In the genomic region with DNA sequence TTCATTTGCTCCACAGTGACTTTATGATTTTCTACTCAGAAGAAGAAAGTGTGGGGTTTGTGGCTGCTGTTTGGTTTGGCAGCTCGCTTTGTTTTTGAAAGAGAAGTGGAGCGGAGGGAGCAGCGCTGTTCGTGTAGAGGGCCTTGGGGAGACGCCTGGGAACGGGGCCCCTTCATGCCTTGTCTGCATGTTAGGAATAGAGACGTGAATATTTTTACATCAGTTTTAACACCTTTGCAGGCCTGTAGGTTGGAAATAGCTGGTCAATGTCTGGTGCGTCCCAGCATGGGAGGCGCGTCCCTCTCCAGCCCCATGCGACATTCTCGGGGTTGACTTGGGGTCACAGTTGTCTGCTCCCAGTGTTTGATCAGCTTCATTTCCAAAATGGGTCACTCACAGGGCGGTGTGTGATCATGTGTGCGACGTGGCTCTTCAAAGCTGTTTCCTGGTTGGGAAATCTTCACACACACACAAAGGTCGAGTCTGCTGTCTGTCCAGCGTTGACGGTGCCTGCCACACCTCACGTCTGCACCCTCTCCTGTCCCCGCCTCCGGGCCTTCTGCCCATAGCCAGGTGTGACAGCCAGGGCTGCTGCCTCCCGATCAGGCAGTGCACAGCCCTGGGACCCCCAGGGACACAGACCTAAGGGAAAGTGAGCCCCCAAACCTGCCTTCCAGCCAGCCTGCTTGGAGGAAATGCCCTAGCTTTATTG, we compare ENCODE assay signal across 1 cellular context.
TF ChIP-seq lines count a peak whose summit lies in the region.

No MANE protein-coding gene starts in this region.

TF ChIP-seq in HepG2, 621 proteins besides CTCF, POLR2A, EP300 and RAD21 (continued from another document and continues in another):
- no peak for TF ChIP-seq KAT2B (IDR thresholded peaks at IDR 0.05; ENCODE audit: borderline replicate concordance, low read depth, low read length)
- peak; percentile 94 for TF ChIP-seq HDAC2 (CRISPR knock-in tag; IDR thresholded peaks at IDR 0.05)
- TF ChIP-seq SAP130 (CRISPR knock-in tag; IDR thresholded peaks at IDR 0.05; ENCODE audit: low read depth): peak; percentile 89
- no peak for TF ChIP-seq ARID2 (CRISPR knock-in tag; IDR thresholded peaks at IDR 0.05; ENCODE audit: borderline replicate concordance)
- TF ChIP-seq TFDP1 (CRISPR knock-in tag; IDR thresholded peaks at IDR 0.05; ENCODE audit: borderline replicate concordance): peak; percentile 80; the same call in 1 of the 2 replicates
- no peak for TF ChIP-seq ZNF558 (CRISPR knock-in tag; IDR thresholded peaks at IDR 0.05; ENCODE audit: borderline replicate concordance)
- peak; percentile 94 for TF ChIP-seq ZBTB7B (CRISPR knock-in tag; IDR thresholded peaks at IDR 0.05)
- 0 out of 2 replicates have a peak, but pooled peaks have one; percentile 39 for TF ChIP-seq ZNF879 (CRISPR knock-in tag; IDR thresholded peaks at IDR 0.05)
- no peak for TF ChIP-seq HDAC6 (IDR thresholded peaks at IDR 0.05; ENCODE audit: low read depth, low read length)
- TF ChIP-seq SIX1 (CRISPR knock-in tag; IDR thresholded peaks at IDR 0.05; ENCODE audit: borderline replicate concordance): peak; percentile 77
- TF ChIP-seq TOPORS (CRISPR knock-in tag; IDR thresholded peaks at IDR 0.05): peak; percentile 76; the same call in 1 of the 2 replicates
- TF ChIP-seq ZNF510 (CRISPR knock-in tag; IDR thresholded peaks at IDR 0.05; ENCODE audit: low read depth): 0 out of 2 replicates have a peak, but pooled peaks have one; percentile 18
- no peak for TF ChIP-seq GLI4 (CRISPR knock-in tag; IDR thresholded peaks at IDR 0.05; ENCODE audit: borderline replicate concordance)
- no peak for TF ChIP-seq ZNF567 (CRISPR knock-in tag; IDR thresholded peaks at IDR 0.05; ENCODE audit: borderline replicate concordance)
- TF ChIP-seq, protein P1, sequence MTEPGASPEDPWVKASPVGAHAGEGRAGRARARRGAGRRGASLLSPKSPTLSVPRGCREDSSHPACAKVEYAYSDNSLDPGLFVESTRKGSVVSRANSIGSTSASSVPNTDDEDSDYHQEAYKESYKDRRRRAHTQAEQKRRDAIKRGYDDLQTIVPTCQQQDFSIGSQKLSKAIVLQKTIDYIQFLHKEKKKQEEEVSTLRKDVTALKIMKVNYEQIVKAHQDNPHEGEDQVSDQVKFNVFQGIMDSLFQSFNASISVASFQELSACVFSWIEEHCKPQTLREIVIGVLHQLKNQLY (CRISPR knock-in tag; IDR thresholded peaks at IDR 0.05): peak; percentile 99
- 0 out of 2 replicates have a peak, but pooled peaks have one; percentile 18 for TF ChIP-seq ZC3H13 (CRISPR knock-in tag; IDR thresholded peaks at IDR 0.05)
- peak; percentile 98 for TF ChIP-seq FOXO1 (CRISPR knock-in tag; IDR thresholded peaks at IDR 0.05)
- TF ChIP-seq ZNF317 (CRISPR knock-in tag; IDR thresholded peaks at IDR 0.05): peak; percentile 94
- TF ChIP-seq CSRNP2 (CRISPR knock-in tag; conservative IDR thresholded peaks at IDR 0.05; ENCODE audit: low read depth): no peak
- peak; percentile 97 for TF ChIP-seq ZNF746 (CRISPR knock-in tag; IDR thresholded peaks at IDR 0.05)
- peak; percentile 95; the same call in 1 of the 2 replicates for TF ChIP-seq ZNF710 (CRISPR knock-in tag; IDR thresholded peaks at IDR 0.05; ENCODE audit: borderline replicate concordance)
- peak; percentile 96 for TF ChIP-seq RFXAP (CRISPR knock-in tag; IDR thresholded peaks at IDR 0.05; ENCODE audit: borderline replicate concordance)
- peak; percentile 21; the same call in 1 of the 2 replicates for TF ChIP-seq FOXM1 (CRISPR knock-in tag; IDR thresholded peaks at IDR 0.05)
- TF ChIP-seq ZNF451 (CRISPR knock-in tag; IDR thresholded peaks at IDR 0.05): peak; percentile 76; the same call in 1 of the 2 replicates
- TF ChIP-seq, protein P2, sequence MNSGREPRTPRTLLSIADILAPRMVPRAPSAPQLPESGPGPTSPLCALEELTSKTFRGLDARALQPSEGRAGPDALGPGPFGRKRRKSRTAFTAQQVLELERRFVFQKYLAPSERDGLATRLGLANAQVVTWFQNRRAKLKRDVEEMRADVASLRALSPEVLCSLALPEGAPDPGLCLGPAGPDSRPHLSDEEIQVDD (CRISPR knock-in tag; IDR thresholded peaks at IDR 0.05; ENCODE audit: borderline replicate concordance): no peak; the same call in 1 of the 2 replicates
- peak; percentile 80 for TF ChIP-seq ZNF343 (CRISPR knock-in tag; IDR thresholded peaks at IDR 0.05)
- TF ChIP-seq ZNF614 (CRISPR knock-in tag; IDR thresholded peaks at IDR 0.05; ENCODE audit: borderline replicate concordance): no peak
- no peak; the same call in 1 of the 2 replicates for TF ChIP-seq ZNF546 (CRISPR knock-in tag; conservative IDR thresholded peaks at IDR 0.05)
- no peak for TF ChIP-seq ZNF468 (CRISPR knock-in tag; IDR thresholded peaks at IDR 0.05)
- TF ChIP-seq TFE3 (CRISPR knock-in tag; IDR thresholded peaks at IDR 0.05): peak; percentile 97
- TF ChIP-seq, protein P3, sequence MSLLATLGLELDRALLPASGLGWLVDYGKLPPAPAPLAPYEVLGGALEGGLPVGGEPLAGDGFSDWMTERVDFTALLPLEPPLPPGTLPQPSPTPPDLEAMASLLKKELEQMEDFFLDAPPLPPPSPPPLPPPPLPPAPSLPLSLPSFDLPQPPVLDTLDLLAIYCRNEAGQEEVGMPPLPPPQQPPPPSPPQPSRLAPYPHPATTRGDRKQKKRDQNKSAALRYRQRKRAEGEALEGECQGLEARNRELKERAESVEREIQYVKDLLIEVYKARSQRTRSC (CRISPR knock-in tag; IDR thresholded peaks at IDR 0.05; ENCODE audit: low read depth): 0 out of 2 replicates have a peak, but pooled peaks have one; percentile 72
- peak; percentile 78 for TF ChIP-seq KDM2A (CRISPR knock-in tag; IDR thresholded peaks at IDR 0.05; ENCODE audit: borderline replicate concordance, low read depth)
- TF ChIP-seq ZBTB8A (CRISPR knock-in tag; IDR thresholded peaks at IDR 0.05; ENCODE audit: borderline replicate concordance, low read depth): no peak
- no peak for TF ChIP-seq ZNF615 (CRISPR knock-in tag; IDR thresholded peaks at IDR 0.05; ENCODE audit: borderline replicate concordance)
- TF ChIP-seq HMGA1 (CRISPR knock-in tag; conservative IDR thresholded peaks at IDR 0.05): no peak
- TF ChIP-seq SOX5 (CRISPR knock-in tag; IDR thresholded peaks at IDR 0.05; ENCODE audit: borderline replicate concordance): peak; percentile 92
- TF ChIP-seq ATF4 (CRISPR knock-in tag; IDR thresholded peaks at IDR 0.05): peak in 1 of 2 experiments; percentile 51; a peak in 1 of 4 replicates
- TF ChIP-seq, protein P4, sequence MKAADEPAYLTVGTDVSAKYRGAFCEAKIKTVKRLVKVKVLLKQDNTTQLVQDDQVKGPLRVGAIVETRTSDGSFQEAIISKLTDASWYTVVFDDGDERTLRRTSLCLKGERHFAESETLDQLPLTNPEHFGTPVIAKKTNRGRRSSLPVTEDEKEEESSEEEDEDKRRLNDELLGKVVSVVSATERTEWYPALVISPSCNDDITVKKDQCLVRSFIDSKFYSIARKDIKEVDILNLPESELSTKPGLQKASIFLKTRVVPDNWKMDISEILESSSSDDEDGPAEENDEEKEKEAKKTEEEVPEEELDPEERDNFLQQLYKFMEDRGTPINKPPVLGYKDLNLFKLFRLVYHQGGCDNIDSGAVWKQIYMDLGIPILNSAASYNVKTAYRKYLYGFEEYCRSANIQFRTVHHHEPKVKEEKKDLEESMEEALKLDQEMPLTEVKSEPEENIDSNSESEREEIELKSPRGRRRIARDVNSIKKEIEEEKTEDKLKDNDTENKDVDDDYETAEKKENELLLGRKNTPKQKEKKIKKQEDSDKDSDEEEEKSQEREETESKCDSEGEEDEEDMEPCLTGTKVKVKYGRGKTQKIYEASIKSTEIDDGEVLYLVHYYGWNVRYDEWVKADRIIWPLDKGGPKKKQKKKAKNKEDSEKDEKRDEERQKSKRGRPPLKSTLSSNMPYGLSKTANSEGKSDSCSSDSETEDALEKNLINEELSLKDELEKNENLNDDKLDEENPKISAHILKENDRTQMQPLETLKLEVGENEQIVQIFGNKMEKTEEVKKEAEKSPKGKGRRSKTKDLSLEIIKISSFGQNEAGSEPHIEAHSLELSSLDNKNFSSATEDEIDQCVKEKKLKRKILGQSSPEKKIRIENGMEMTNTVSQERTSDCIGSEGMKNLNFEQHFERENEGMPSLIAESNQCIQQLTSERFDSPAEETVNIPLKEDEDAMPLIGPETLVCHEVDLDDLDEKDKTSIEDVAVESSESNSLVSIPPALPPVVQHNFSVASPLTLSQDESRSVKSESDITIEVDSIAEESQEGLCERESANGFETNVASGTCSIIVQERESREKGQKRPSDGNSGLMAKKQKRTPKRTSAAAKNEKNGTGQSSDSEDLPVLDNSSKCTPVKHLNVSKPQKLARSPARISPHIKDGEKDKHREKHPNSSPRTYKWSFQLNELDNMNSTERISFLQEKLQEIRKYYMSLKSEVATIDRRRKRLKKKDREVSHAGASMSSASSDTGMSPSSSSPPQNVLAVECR (CRISPR knock-in tag; IDR thresholded peaks at IDR 0.05; ENCODE audit: borderline replicate concordance): peak; percentile 77; the same call in 1 of the 2 replicates
- TF ChIP-seq ZNF225 (CRISPR knock-in tag; IDR thresholded peaks at IDR 0.05): no peak
- no peak for TF ChIP-seq ZNF382 (CRISPR knock-in tag; IDR thresholded peaks at IDR 0.05; ENCODE audit: borderline replicate concordance)
- TF ChIP-seq POGZ (CRISPR knock-in tag; IDR thresholded peaks at IDR 0.05): peak; percentile 94
- TF ChIP-seq, protein P5, sequence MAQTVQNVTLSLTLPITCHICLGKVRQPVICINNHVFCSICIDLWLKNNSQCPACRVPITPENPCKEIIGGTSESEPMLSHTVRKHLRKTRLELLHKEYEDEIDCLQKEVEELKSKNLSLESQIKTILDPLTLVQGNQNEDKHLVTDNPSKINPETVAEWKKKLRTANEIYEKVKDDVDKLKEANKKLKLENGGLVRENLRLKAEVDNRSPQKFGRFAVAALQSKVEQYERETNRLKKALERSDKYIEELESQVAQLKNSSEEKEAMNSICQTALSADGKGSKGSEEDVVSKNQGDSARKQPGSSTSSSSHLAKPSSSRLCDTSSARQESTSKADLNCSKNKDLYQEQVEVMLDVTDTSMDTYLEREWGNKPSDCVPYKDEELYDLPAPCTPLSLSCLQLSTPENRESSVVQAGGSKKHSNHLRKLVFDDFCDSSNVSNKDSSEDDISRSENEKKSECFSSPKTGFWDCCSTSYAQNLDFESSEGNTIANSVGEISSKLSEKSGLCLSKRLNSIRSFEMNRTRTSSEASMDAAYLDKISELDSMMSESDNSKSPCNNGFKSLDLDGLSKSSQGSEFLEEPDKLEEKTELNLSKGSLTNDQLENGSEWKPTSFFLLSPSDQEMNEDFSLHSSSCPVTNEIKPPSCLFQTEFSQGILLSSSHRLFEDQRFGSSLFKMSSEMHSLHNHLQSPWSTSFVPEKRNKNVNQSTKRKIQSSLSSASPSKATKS (CRISPR knock-in tag; IDR thresholded peaks at IDR 0.05): no peak
